Comparison of ENCODE assay signal across 1 cellular context in the genomic region with DNA sequence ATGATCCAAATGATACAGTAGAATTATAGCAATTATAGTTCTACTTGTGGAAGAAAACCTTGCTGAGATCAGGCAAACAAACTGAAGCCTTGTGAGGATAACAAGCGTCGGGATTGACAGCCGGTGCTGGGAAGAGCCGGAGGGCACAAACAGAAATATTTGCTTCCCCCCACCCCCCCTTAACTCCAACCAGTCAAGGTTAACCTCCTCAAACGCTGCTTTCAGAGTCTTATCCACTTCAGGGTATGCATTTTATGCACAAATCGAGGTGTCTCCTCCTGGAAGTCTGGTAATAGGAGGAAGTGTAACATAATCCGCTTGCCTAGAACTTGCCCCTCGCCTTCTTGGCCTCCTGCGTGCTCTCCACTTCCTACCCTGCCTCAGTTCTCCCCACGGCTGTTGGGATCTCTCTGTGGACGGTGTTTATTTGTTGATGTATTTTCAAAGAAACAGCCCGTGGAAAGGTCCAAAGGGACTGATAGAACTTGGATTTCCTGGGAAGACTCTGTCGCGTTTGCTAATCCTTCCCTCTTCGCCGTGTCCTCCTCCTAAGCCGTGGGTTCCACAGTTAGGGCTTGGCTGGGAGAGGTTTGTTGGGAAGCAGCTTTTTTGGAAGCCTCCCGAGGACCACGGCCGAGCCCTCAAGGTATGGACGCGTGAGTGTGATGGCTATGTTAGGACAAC.
TF ChIP-seq lines count a peak whose summit lies in the region.

No MANE protein-coding gene starts in this region.

TF ChIP-seq in endothelial cell of umbilical vein, 7 proteins besides CTCF, POLR2A, EP300 and RAD21:
- TF ChIP-seq EZH2 (IDR thresholded peaks at IDR 0.05; ENCODE audit: borderline replicate concordance, low read depth, low read length, severe bottlenecking) (peak; percentile 20), MYC (IDR thresholded peaks at IDR 0.05; ENCODE audit: low read depth, low read length) (no peak)
